In genomic region chr6:63097222-63097621, GRCh38 we compare ENCODE assay signal across 12 cellular contexts.
DNase-seq lines count a peak whose midpoint lies in the region; ATAC-seq and FAIRE-seq lines count a peak whose summit lies in the region.
"Had no signal": no experiment of that assay in that cellular context is flagged by ENCODE, and none has a peak within 500 bp of the region (broad histone marks: within the 10 kb centered on the region; RNA-seq: fewer than 3 reads in every experiment).

No MANE protein-coding gene starts in this region.

- ATAC-seq in GM18861 (IDR thresholded peaks at IDR 0.05; ENCODE audit: unreplicated experiment) (peak; percentile 71), GM21447 (IDR thresholded peaks at IDR 0.05; ENCODE audit: unreplicated experiment) (peak; percentile 59), HG02943 (IDR thresholded peaks at IDR 0.05; ENCODE audit: low read depth, unreplicated experiment) (peak; percentile 50), HG03460 (IDR thresholded peaks at IDR 0.05; ENCODE audit: unreplicated experiment) (peak; percentile 65)
- ATAC-seq: stimulated activated naive CD8-positive, alpha-beta T cell treated with anti-CD3 and anti-CD28 coated beads, Interleukin-15, amount 100 ng/mL, for 72 hours had no signal

- FAIRE-seq in RCC 7860 (lab: Jason Lieb, UNC), result no peak
- FAIRE-seq: islet of Langerhans had no signal

- DNase-seq in NCI-H345 treated with DMSO at 0.1 percent for 48 hours (lab: John Stamatoyannopoulos, UW; ENCODE audit: unreplicated experiment) (no peak), NCI-H187 (lab: John Stamatoyannopoulos, UW) (no peak), RCC 7860 (ENCODE audit: low spot score) (no peak)
- no peak for DNase-seq in activated CD4-positive, alpha-beta T cell treated with anti-CD3 and anti-CD28 coated beads, Interleukin-2, amount 50 U/mL, for 4 hours
- DNase-seq: DMS 273 treated with DMSO at 0.1 percent for 48 hours; nucleus accumbens; stimulated activated naive CD8-positive, alpha-beta T cell treated with anti-CD3 and anti-CD28 coated beads, Interleukin-15, amount 100 ng/mL, for 72 hours had no signal
